8 cellular contexts compared by ENCODE assay signal in genomic region chr1:149899460-149900284, GRCh38. TPM values are rescaled to one million over a fixed set of nuclear protein-coding genes. Genes with fewer than 3 reads are reported as not detected.
DNase-seq lines count a peak whose midpoint lies in the region; ATAC-seq, FAIRE-seq and TF ChIP-seq lines count a peak whose summit lies in the region.

BOLA1 (plus strand) TSS chr1:149899568; CDS start chr1:149900060, 492 bp downstream.

- CTCF ChIA-PET in HepG2 (lab: Yijun Ruan, JAX; ENCODE audit: low intra/inter-chr PET ratio, low total read pairs) = no interaction called here

- TF ChIP-seq RAD21 in HepG2 (CRISPR knock-in tag; IDR thresholded peaks at IDR 0.05) = no peak

- no peaks in the 10 kb centered on the region for H3K79me2 ChIP-seq in HepG2 (ENCODE audit: insufficient read depth, low read length)

- peak; percentile 97 for DNase-seq in AG20443 (ENCODE audit: low spot score)
- peak; percentile 91 for DNase-seq in GM19238 (ENCODE audit: insufficient read length, low spot score)
- DNase-seq in NCI-H526 treated with DMSO at 0.1 percent for 48 hours (lab: John Stamatoyannopoulos, UW) = peak; percentile 92
- DNase-seq in activated CD4-positive, alpha-beta T cell treated with anti-CD3 and anti-CD28 coated beads, Interleukin-2, amount 50 U/mL, for 48 hours = peak; percentile 82 to 86
- DNase-seq in dermis microvascular lymphatic vessel endothelial cell (ENCODE audit: low read depth in 2 of 2) = peak; percentile 84 to 94
- peak; percentile 78 for DNase-seq in HepG2 (ENCODE audit: low spot score)
- peak; percentile 82 for DNase-seq in stimulated activated CD4-positive, alpha-beta T cell treated with anti-CD3 and anti-CD28 coated beads, Interleukin-4, amount 100 ng/mL, for 1 hour

- in situ Hi-C loops in HepG2 (cut with HindIII; ENCODE audit: extremely low pct_ligation_motif_present, low pct_unique_long_range_greater_than_20kb) = no loop called here

- H3K4me3 ChIP-seq in HepG2 (replicated peaks in 1 of 3; ENCODE audit: insufficient read depth in 1 of 3, low read depth in 2 of 3, low read length in 3 of 3) = peak within 1 kb of the TSS; percentile 3 to 62 (median 42); a peak in 4 of 6 replicates

- peak; percentile 97 for ATAC-seq in HG03460 (IDR thresholded peaks at IDR 0.05; ENCODE audit: unreplicated experiment)
- peak; percentile 99 for ATAC-seq in HepG2

- peak; percentile 79 for FAIRE-seq in HepG2 (lab: Jason Lieb, UNC)

- peak; percentile 59 to 83 for TF ChIP-seq POLR2A in HepG2 (IDR thresholded peaks at IDR 0.05; ENCODE audit: insufficient read depth in 1 of 2, low read depth in 2 of 2, low read length in 2 of 2)

- H4K20me1 ChIP-seq in HepG2 (ENCODE audit: insufficient read depth, low read length) = no peaks in the 10 kb centered on the region

- peak within 1 kb of the TSS; percentile 55 for H3K27ac ChIP-seq in HepG2 (ENCODE audit: extremely low read length, insufficient read depth, low read length)

- WGBS in HepG2 (ENCODE audit: low lambda C conversion rate) = 77% methylated on average over 48 of the region's 65 CpGs

- no peaks in the 10 kb centered on the region for H3K9me3 ChIP-seq in HepG2 (ENCODE audit: low read length)

- H3K4me2 ChIP-seq in HepG2 (ENCODE audit: low read depth, low read length) = peak within 1 kb of the TSS; percentile 69

- no peaks in the 10 kb centered on the region for H3K27me3 ChIP-seq in HepG2 (ENCODE audit: control insufficient read depth in 1 of 2, insufficient read depth in 2 of 2, low read length in 2 of 2)

- peak within 1 kb of the TSS; percentile 72 for H3K9ac ChIP-seq in HepG2 (ENCODE audit: insufficient read depth, low read depth, low read length)

- no peaks in the 10 kb centered on the region for H3K36me3 ChIP-seq in HepG2 (replicated peaks in 1 of 2; ENCODE audit: control insufficient read depth in 1 of 2, insufficient read depth in 2 of 2, low read length in 2 of 2)

- intact Hi-C loops in HepG2 (cut with micrococcal nuclease; ENCODE audit: unreplicated experiment) = no loop called here

- TF ChIP-seq CTCF in HepG2 (CRISPR knock-in tag; IDR thresholded peaks at IDR 0.05) = no peak

- POLR2A ChIA-PET in HepG2 (lab: Yijun Ruan, JAX) = interaction anchor here (2.5 kb wide), 1 partner anchor 12 kb away, joined by 15 read pairs; a partner anchor contains a TSS

- TF ChIP-seq EP300 in HepG2 (IDR thresholded peaks at IDR 0.05; ENCODE audit: low read depth in 2 of 2, low read length in 2 of 2) = no peak
- TF ChIP-seq EP300 in HepG2 (CRISPR knock-in tag; IDR thresholded peaks at IDR 0.05; ENCODE audit: borderline replicate concordance) = no peak

- TSS peak; percentile 76 for BruUV-seq in HepG2 (replicated peaks; lab: Mats Ljungman, UMichigan)

- peaks cover 16% of the 10 kb centered on the region for H3K4me1 ChIP-seq in HepG2 (ENCODE audit: insufficient read depth, low read length)

- H2AFZ ChIP-seq in HepG2 (ENCODE audit: low read length) = peak within 1 kb of the TSS; percentile 59

TF ChIP-seq in HepG2, 621 proteins besides CTCF, POLR2A, EP300 and RAD21 (continues in another document):
- TF ChIP-seq RBFOX2 (IDR thresholded peaks at IDR 0.05; ENCODE audit: low read depth, low read length) (peak; percentile 69), RARA (CRISPR knock-in tag; IDR thresholded peaks at IDR 0.05) (0 out of 2 replicates have a peak, but pooled peaks have one; percentile 6), IKZF5 (CRISPR knock-in tag; IDR thresholded peaks at IDR 0.05) (0 out of 2 replicates have a peak, but pooled peaks have one; percentile 45), HCFC1 (IDR thresholded peaks at IDR 0.05; ENCODE audit: low read depth, low read length) (peak; percentile 97), ZNF614 (CRISPR knock-in tag; IDR thresholded peaks at IDR 0.05; ENCODE audit: borderline replicate concordance) (no peak), ZNF430 (CRISPR knock-in tag; IDR thresholded peaks at IDR 0.05) (0 out of 2 replicates have a peak, but pooled peaks have one; percentile 42), ZNF33A (CRISPR knock-in tag; IDR thresholded peaks at IDR 0.05; ENCODE audit: borderline replicate concordance) (0 out of 2 replicates have a peak, but pooled peaks have one; percentile 41), YEATS2 (CRISPR knock-in tag; IDR thresholded peaks at IDR 0.05; ENCODE audit: borderline replicate concordance) (peak; percentile 66), SKIL (CRISPR knock-in tag; IDR thresholded peaks at IDR 0.05; ENCODE audit: borderline replicate concordance) (no peak), POLR2AphosphoS5 (IDR thresholded peaks at IDR 0.05; ENCODE audit: low read depth, low read length) (peak; percentile 79), HNF1B (CRISPR knock-in tag; IDR thresholded peaks at IDR 0.05) (0 out of 2 replicates have a peak, but pooled peaks have one; percentile 28), JUND (CRISPR knock-in tag; IDR thresholded peaks at IDR 0.05) (0 out of 2 replicates have a peak, but pooled peaks have one; percentile 29), ZNF570 (CRISPR knock-in tag; IDR thresholded peaks at IDR 0.05; ENCODE audit: borderline replicate concordance) (no peak), PHF8 (CRISPR knock-in tag; IDR thresholded peaks at IDR 0.05) (peak; percentile 74), HNF4A (CRISPR knock-in tag; IDR thresholded peaks at IDR 0.05) (peak; percentile 74), GABPB1 (CRISPR knock-in tag; IDR thresholded peaks at IDR 0.05) (peak; percentile 91)

RNA-seq across cellular contexts. Expression of gene BOLA1, which starts in this region (rescaled TPM):
- total RNA-seq in dermis microvascular lymphatic vessel endothelial cell (6.0 and 8.1 TPM in 2 replicates), HepG2 (2016; rRNA removed; fragmentation: Illumina TruSeq; extraction: Trizol) (3.1 and 4.2 TPM in 2 replicates)
- total RNA-seq in HepG2 (2016; cell fraction: cytosol; rRNA removed; fragmentation: Illumina TruSeq; extraction: Trizol; ENCODE audit: low read depth) = 2.1 and 2.4 TPM in 2 replicates
- total RNA-seq in HepG2 (2016; cell fraction: insoluble cytoplasmic fraction; rRNA removed; fragmentation: Illumina TruSeq; extraction: Trizol) = 3.6 and 3.9 TPM in 2 replicates
- total RNA-seq in HepG2 (2016; cell fraction: membrane; rRNA removed; fragmentation: Illumina TruSeq; extraction: Trizol) = 2.0 and 2.7 TPM in 2 replicates
- 3.2 and 3.5 TPM in 2 replicates for total RNA-seq in HepG2 (2016; cell fraction: nucleus; rRNA removed; fragmentation: Illumina TruSeq; extraction: Trizol)
- 2.9 and 3.2 TPM in 2 replicates for polyA plus RNA-seq in HepG2 (2011; rRNA removed)
- polyA plus RNA-seq in HepG2 (2011; cell fraction: cytosol; rRNA removed) = 2.9 and 4.8 TPM in 2 replicates
- polyA plus RNA-seq in HepG2 (2011; cell fraction: nucleus; rRNA removed) = 8.1 and 8.9 TPM in 2 replicates
- 2.5 and 2.8 TPM in 2 replicates for polyA plus RNA-seq in HepG2 (2012)
- 2.0 and 2.6 TPM in 2 replicates for polyA plus RNA-seq in HepG2 (2016; cell fraction: cytosol; fragmentation: Illumina TruSeq; extraction: Trizol; ENCODE audit: low read depth)
- polyA plus RNA-seq in HepG2 (2016; cell fraction: insoluble cytoplasmic fraction; fragmentation: Illumina TruSeq; extraction: Trizol; ENCODE audit: low read depth) = 3.3 and 5.4 TPM in 2 replicates
- 2.5 and 2.8 TPM in 2 replicates for polyA plus RNA-seq in HepG2 (2016; cell fraction: membrane; fragmentation: Illumina TruSeq; extraction: Trizol; ENCODE audit: low read depth)
- 4.8 TPM in 2 replicates for polyA plus RNA-seq in HepG2 (2016; cell fraction: nucleus; fragmentation: Illumina TruSeq; extraction: Trizol; ENCODE audit: insufficient read depth, low read depth)
- 1.4 and 3.8 TPM in 2 replicates for polyA minus RNA-seq in HepG2 (2011; rRNA and poly(A)+ RNA removed; ENCODE audit: low replicate concordance)
- polyA minus RNA-seq in HepG2 (2011; cell fraction: cytosol; rRNA and poly(A)+ RNA removed) = 0.79 TPM in 1 of 2 replicates, not detected in the other
- 1.4 and 1.9 TPM in 2 replicates for polyA minus RNA-seq in HepG2 (2011; cell fraction: nucleus; rRNA and poly(A)+ RNA removed)

Comparison
In these comparisons a context has a peak if more than half of its experiments do, and no peak if none do; other contexts are left out.
1. Peak in every context shown above with its lines: DNase-seq, ATAC-seq, H3K4me3 ChIP-seq and H3K27ac ChIP-seq.